Comparison of ENCODE assay signal across 9 cellular contexts in the genomic region with DNA sequence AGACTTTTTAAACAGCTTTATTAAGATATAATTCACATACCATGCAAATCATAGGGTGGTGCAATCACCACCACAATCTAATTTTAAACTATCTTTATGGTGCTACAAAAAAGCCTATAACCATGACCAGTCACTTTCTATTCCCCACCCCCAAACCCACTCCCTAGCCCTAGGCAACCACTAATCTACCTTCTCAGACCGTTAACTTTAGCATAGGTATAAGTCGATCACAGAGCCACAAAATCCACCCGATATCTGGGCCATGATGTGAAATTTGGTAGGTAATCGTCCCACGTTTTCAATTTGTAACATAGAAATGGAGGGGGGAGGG. TPM values are rescaled to one million over a fixed set of nuclear protein-coding genes. Genes with fewer than 3 reads are reported as not detected.
A peak's percentile ranks its signal among the peaks of the same experiment; 100 is the strongest.
DNase-seq lines count a peak whose midpoint lies in the region; ATAC-seq, FAIRE-seq and TF ChIP-seq lines count a peak whose summit lies in the region.
"Had no signal": no experiment of that assay in that cellular context is flagged by ENCODE, and none has a peak within 500 bp of the region (broad histone marks: within the 10 kb centered on the region; RNA-seq: fewer than 3 reads in every experiment).

No MANE protein-coding gene starts in this region.

- ATAC-seq in HG02571 (IDR thresholded peaks at IDR 0.05; ENCODE audit: unreplicated experiment): peak; percentile 16
- ATAC-seq in Panc1: peak; percentile 44
- peak; percentile 18 for ATAC-seq in esophagus mucosa
- ATAC-seq in GM21360 (IDR thresholded peaks at IDR 0.05; ENCODE audit: unreplicated experiment): no peak

- CTCF ChIA-PET in CD4-positive, alpha-beta memory T cell (lab: Charles Lee; ENCODE audit: partially characterized antibody): no interaction called here
- CTCF ChIA-PET in Panc1 (lab: Charles Lee): no interaction called here

- no peak for FAIRE-seq in RCC 7860 (lab: Jason Lieb, UNC)

- H3K27ac Mint-ChIP-seq in CD4-positive, alpha-beta memory T cell: peak overlapping the region; percentile 99 to 100 (median 100)

- H3K4me1 ChIP-seq in CD4-positive, alpha-beta memory T cell (ENCODE audit: insufficient read depth, low read length): peaks cover 26% of the 10 kb centered on the region
- H3K4me1 ChIP-seq in Panc1 (ENCODE audit: control insufficient read depth, insufficient read depth, low read length) (peaks cover 14% of the 10 kb centered on the region), prostate gland (replicated peaks) (no peaks in the 10 kb centered on the region)

- peak overlapping the region; percentile 96 to 100 (median 98) for H3K4me3 Mint-ChIP-seq in CD4-positive, alpha-beta memory T cell

- no peak for TF ChIP-seq POLR2A in prostate gland (IDR thresholded peaks at IDR 0.05)

- POLR2A ChIA-PET in CD4-positive, alpha-beta memory T cell (lab: Charles Lee; ENCODE audit: partially characterized antibody): no interaction called here
- POLR2A ChIA-PET in Panc1 (lab: Charles Lee): no interaction called here

- peaks cover 0 to 2% of the 10 kb centered on the region in 2 donors for H3K27me3 Mint-ChIP-seq in CD4-positive, alpha-beta memory T cell

- no peak for DNase-seq in CD4-positive, alpha-beta memory T cell
- DNase-seq in Panc1 (ENCODE audit: low read depth, low spot score): no peak
- DNase-seq in prostate gland (ENCODE audit: low spot score): no peak
- DNase-seq in GM03348 (ENCODE audit: low spot score): no peak
- no peak for DNase-seq in RCC 7860 (ENCODE audit: low spot score)

- no peak for TF ChIP-seq CTCF in Panc1 (IDR thresholded peaks at IDR 0.05)
- no peak for TF ChIP-seq CTCF in prostate gland (IDR thresholded peaks at IDR 0.05)

- H3K36me3 Mint-ChIP-seq in CD4-positive, alpha-beta memory T cell: peaks cover 22 to 46% of the 10 kb centered on the region in 2 donors

- in situ Hi-C loops in Panc1 (cut with HindIII; ENCODE audit: low pct_unique_long_range_greater_than_20kb, low sequenced_read_pairs): no loop called here

- no peaks in the 10 kb centered on the region for H3K27me3 ChIP-seq in CD4-positive, alpha-beta memory T cell (ENCODE audit: insufficient read depth, low read length)
- H3K27me3 ChIP-seq in Panc1 (ENCODE audit: control insufficient read depth, insufficient read depth, low read length): no peaks in the 10 kb centered on the region
- no peaks in the 10 kb centered on the region for H3K27me3 ChIP-seq in prostate gland (replicated peaks; ENCODE audit: insufficient read depth)

- TSS peak; percentile 99 for BruUV-seq in Panc1 (replicated peaks; lab: Mats Ljungman, UMichigan)

- intact Hi-C loops in CD4-positive, alpha-beta memory T cell (cut with micrococcal nuclease): no loop called here
- intact Hi-C loops in Panc1 (cut with micrococcal nuclease; ENCODE audit: unreplicated experiment): no loop called here
- intact Hi-C loops in prostate gland (cut with DNase I): loop anchor here (10.0 kb wide), 1 partner anchor 100 kb away; a partner anchor contains a TSS

- H3K9me3 Mint-ChIP-seq in CD4-positive, alpha-beta memory T cell: peaks cover 0 to 4% (median 0%) of the 10 kb centered on the region in 8 donors

- H3K9me3 ChIP-seq in CD4-positive, alpha-beta memory T cell (ENCODE audit: control insufficient read depth in 1 of 2, low read length in 2 of 2): no peaks in the 10 kb centered on the region
- H3K9me3 ChIP-seq in Panc1 (ENCODE audit: control insufficient read depth, insufficient read depth, low read depth, low read length): no peaks in the 10 kb centered on the region
- no peaks in the 10 kb centered on the region for H3K9me3 ChIP-seq in prostate gland

- H3K4me1 Mint-ChIP-seq in CD4-positive, alpha-beta memory T cell: peaks cover 25 to 38% (median 32%) of the 10 kb centered on the region in 4 donors

- H3K4me3 ChIP-seq in CD4-positive, alpha-beta memory T cell (ENCODE audit: low read length in 2 of 2): peak overlapping the region; percentile 63 to 73
- H3K4me3 ChIP-seq in Panc1 (ENCODE audit: low read depth in 2 of 2, low read length in 2 of 2): peak overlapping the region; percentile 72 to 82
- peak overlapping the region; percentile 69 to 74 for H3K4me3 ChIP-seq in prostate gland

- H3K36me3 ChIP-seq in CD4-positive, alpha-beta memory T cell (ENCODE audit: insufficient read depth, low read length): peaks cover 21% of the 10 kb centered on the region
- H3K36me3 ChIP-seq in Panc1 (ENCODE audit: control insufficient read depth, insufficient read depth, low read length) (peaks cover 23% of the 10 kb centered on the region), prostate gland (peaks cover 0 to 7% of the 10 kb centered on the region in 2 donors)

- peak overlapping the region; percentile 96 for H3K27ac ChIP-seq in CD4-positive, alpha-beta memory T cell (ENCODE audit: low read depth, low read length)
- H3K27ac ChIP-seq in Panc1 (ENCODE audit: low read length) (peak overlapping the region; percentile 99), prostate gland (peak overlapping the region; percentile 77 to 78)

- under 1% methylated on average over 5 of the region's 5 CpGs for WGBS in prostate gland

RNA-seq across cellular contexts. Expression of a gene that starts 0.5 kb away (rescaled TPM):
- total RNA-seq in CD4-positive, alpha-beta memory T cell: 10 to 100 TPM; 54.3 to 56.0 TPM
- 10 to 100 TPM in 1 of 2 donors, 1 to 10 TPM in 1; 2.8 to 18.3 TPM for polyA plus RNA-seq in CD4-positive, alpha-beta memory T cell
- total RNA-seq in Panc1 (2021; ENCODE audit: unreplicated experiment) (62.4 TPM), esophagus mucosa (23.4 TPM), prostate gland (10 to 100 TPM; 19.5 to 41.4 TPM)
- 53.1 TPM for polyA plus RNA-seq in Panc1 (2012; ENCODE audit: insufficient read length)

RNA-seq across cellular contexts. Expression of a gene that starts 44.9 kb away (rescaled TPM):
- 1 to 10 TPM; 5.2 to 6.0 TPM for total RNA-seq in CD4-positive, alpha-beta memory T cell
- under 1 TPM in 1 of 2 donors, not detected in 1; 0.34 TPM for polyA plus RNA-seq in CD4-positive, alpha-beta memory T cell
- total RNA-seq in Panc1 (2021; ENCODE audit: unreplicated experiment) (0.46 TPM), esophagus mucosa (not detected), prostate gland (1 to 10 TPM; 1.7 to 1.9 TPM)
- 2.4 TPM for polyA plus RNA-seq in Panc1 (2012; ENCODE audit: insufficient read length)
- total RNA-seq: HT1080 had no signal
